ENCODE assay signal across 8 cellular contexts in genomic region chr10:283916-284356, GRCh38.
A peak's percentile ranks its signal among the peaks of the same experiment; 100 is the strongest.
DNase-seq lines count a peak whose midpoint lies in the region; ATAC-seq and TF ChIP-seq lines count a peak whose summit lies in the region.

No MANE protein-coding gene starts in this region.

- TF ChIP-seq CTCF in ascending aorta (IDR thresholded peaks at IDR 0.05) (no peak), uterus (IDR thresholded peaks at IDR 0.05) (no peak)

- H3K27me3 ChIP-seq in ascending aorta (no peaks in the 10 kb centered on the region), uterus (no peaks in the 10 kb centered on the region)

- H3K9me3 ChIP-seq in ascending aorta, result no peaks in the 10 kb centered on the region
- no peaks in the 10 kb centered on the region for H3K9me3 ChIP-seq in uterus

- intact Hi-C loops in ascending aorta (cut with DNase I) (no loop called here), uterus (cut with DNase I; ENCODE audit: low total_unique reads) (no loop called here)

- peaks cover 27 to 76% of the 10 kb centered on the region in 2 donors for H3K36me3 ChIP-seq in ascending aorta
- no peaks in the 10 kb centered on the region for H3K36me3 ChIP-seq in uterus

- no peaks in the 10 kb centered on the region for H3K4me1 ChIP-seq in ascending aorta
- no peaks in the 10 kb centered on the region for H3K4me1 ChIP-seq in uterus

- no peak for TF ChIP-seq POLR2A in uterus (IDR thresholded peaks at IDR 0.05)

- peak; percentile 52 for DNase-seq in stimulated activated CD4-positive, alpha-beta T cell treated with anti-CD3 and anti-CD28 coated beads, Interleukin-15, amount 100 ng/mL, for 24 hours
- DNase-seq in ascending aorta (ENCODE audit: low spot score in 2 of 2) (no peak), mucosa of gallbladder (ENCODE audit: low spot score) (no peak), left lobe of liver (ENCODE audit: low spot score) (no peak), uterus (no peak)

- no peak overlapping the region for H3K27ac ChIP-seq in ascending aorta
- H3K27ac ChIP-seq in uterus, result no peak overlapping the region

- H3K4me3 ChIP-seq in ascending aorta (no peak overlapping the region), uterus (no peak overlapping the region)

- ATAC-seq in GM18520 (IDR thresholded peaks at IDR 0.05; ENCODE audit: unreplicated experiment), result peak; percentile 84
- peak; percentile 89 for ATAC-seq in GM21529 (IDR thresholded peaks at IDR 0.05; ENCODE audit: unreplicated experiment)
- ATAC-seq in HG03565 (IDR thresholded peaks at IDR 0.05; ENCODE audit: unreplicated experiment), result peak; percentile 85
- ATAC-seq in left lobe of liver, result no peak
